In genomic region chr9:137150485-137151060, GRCh38 we compare ENCODE assay signal across 8 cellular contexts. TPM values are rescaled to one million over a fixed set of nuclear protein-coding genes. Genes with fewer than 3 reads are reported as not detected.
DNase-seq lines count a peak whose midpoint lies in the region; ATAC-seq and TF ChIP-seq lines count a peak whose summit lies in the region.

No MANE protein-coding gene starts in this region.

- intact Hi-C loops in activated T-helper 2 cell treated with anti-CD3 and anti-CD28 coated beads, Interferon-gamma antibody, Interleukin-2, Interleukin-4, amounts not matched to agents 10 μg/mL and 5 μg/mL and 100 μg/mL, durations not matched to agents 14 hours and 24 hours and 36 hours (cut with micrococcal nuclease): no loop called here

- no peaks in the 10 kb centered on the region for H3K9me3 Mint-ChIP-seq in activated T-helper 2 cell treated with anti-CD3 and anti-CD28 coated beads, Interferon-gamma antibody, Interleukin-2, Interleukin-4, amounts not matched to agents 10 μg/mL and 5 μg/mL and 100 μg/mL, durations not matched to agents 14 hours and 24 hours and 36 hours

- H3K4me3 Mint-ChIP-seq in activated T-helper 2 cell treated with anti-CD3 and anti-CD28 coated beads, Interferon-gamma antibody, Interleukin-2, Interleukin-4, amounts not matched to agents 10 μg/mL and 5 μg/mL and 100 μg/mL, durations not matched to agents 14 hours and 24 hours and 36 hours (ENCODE audit: low read depth): no peak overlapping the region

- ATAC-seq in GM21515 (IDR thresholded peaks at IDR 0.05; ENCODE audit: unreplicated experiment) (peak; percentile 42), GM19023 (IDR thresholded peaks at IDR 0.05; ENCODE audit: unreplicated experiment) (no peak)

- H3K36me3 Mint-ChIP-seq in activated T-helper 2 cell treated with anti-CD3 and anti-CD28 coated beads, Interferon-gamma antibody, Interleukin-2, Interleukin-4, amounts not matched to agents 10 μg/mL and 5 μg/mL and 100 μg/mL, durations not matched to agents 14 hours and 24 hours and 36 hours (ENCODE audit: low read depth): no peaks in the 10 kb centered on the region

- no peak for TF ChIP-seq CTCF in GM06990 (IDR thresholded peaks at IDR 0.05; ENCODE audit: insufficient read depth, low read length, poor library complexity, severe bottlenecking)
- TF ChIP-seq CTCF in foreskin fibroblast (IDR thresholded peaks at IDR 0.05; ENCODE audit: low read depth, low read length): no peak

- H3K36me3 ChIP-seq in GM06990 (ENCODE audit: control insufficient read depth, insufficient read depth, low read length): no peaks in the 10 kb centered on the region

- peaks cover 4% of the 10 kb centered on the region for H3K4me1 Mint-ChIP-seq in activated T-helper 2 cell treated with anti-CD3 and anti-CD28 coated beads, Interferon-gamma antibody, Interleukin-2, Interleukin-4, amounts not matched to agents 10 μg/mL and 5 μg/mL and 100 μg/mL, durations not matched to agents 14 hours and 24 hours and 36 hours (ENCODE audit: low read depth)

- no peaks in the 10 kb centered on the region for H3K27me3 ChIP-seq in GM06990 (replicated peaks; ENCODE audit: control insufficient read depth, insufficient read depth, low read length)

- H3K4me3 ChIP-seq in GM06990 (replicated peaks; ENCODE audit: low read depth, low read length): no peak overlapping the region
- H3K4me3 ChIP-seq in Jurkat, Clone E6-1 (ENCODE audit: low read length): no peak overlapping the region
- no peak overlapping the region for H3K4me3 ChIP-seq in foreskin fibroblast (ENCODE audit: low read depth in 1 of 2, low read length in 2 of 2)

- peak; percentile 81 for DNase-seq in GM06990 (ENCODE audit: extremely low read depth, insufficient read length)
- DNase-seq in Jurkat, Clone E6-1 (ENCODE audit: low read depth, low spot score): peak; percentile 61
- peak; percentile 83 for DNase-seq in SW480 (ENCODE audit: low spot score)
- peak; percentile 38 for DNase-seq in stimulated activated CD4-positive, alpha-beta T cell treated with anti-CD3 and anti-CD28 coated beads, Interleukin-12 subunit alpha, Interleukin-12 subunit beta, amount 100 ng/mL, for 4 hours
- no peak for DNase-seq in foreskin fibroblast
- no peak for DNase-seq in activated T-helper 2 cell treated with anti-CD3 and anti-CD28 coated beads, Interferon-gamma antibody, Interleukin-2, Interleukin-4, amounts not matched to agents 10 μg/mL and 5 μg/mL and 100 μg/mL, durations not matched to agents 14 hours and 24 hours and 36 hours (ENCODE audit: low spot score)

- peaks cover 7% of the 10 kb centered on the region for H3K27me3 Mint-ChIP-seq in activated T-helper 2 cell treated with anti-CD3 and anti-CD28 coated beads, Interferon-gamma antibody, Interleukin-2, Interleukin-4, amounts not matched to agents 10 μg/mL and 5 μg/mL and 100 μg/mL, durations not matched to agents 14 hours and 24 hours and 36 hours (ENCODE audit: low read depth)

- no peak overlapping the region for H3K27ac Mint-ChIP-seq in activated T-helper 2 cell treated with anti-CD3 and anti-CD28 coated beads, Interferon-gamma antibody, Interleukin-2, Interleukin-4, amounts not matched to agents 10 μg/mL and 5 μg/mL and 100 μg/mL, durations not matched to agents 14 hours and 24 hours and 36 hours

RNA-seq across cellular contexts. Expression of gene GRIN1, which starts 11.6 kb away (rescaled TPM):
- not detected for polyA plus RNA-seq in Jurkat, Clone E6-1 (2012; ENCODE audit: insufficient read depth, insufficient read length)
- 0.07 TPM in 1 of 2 replicates, not detected in the other for total RNA-seq in activated T-helper 2 cell treated with anti-CD3 and anti-CD28 coated beads, Interferon-gamma antibody, Interleukin-2, Interleukin-4, amounts not matched to agents 10 μg/mL and 5 μg/mL and 100 μg/mL, durations not matched to agents 14 hours and 24 hours and 36 hours

RNA-seq across cellular contexts. Expression of gene LRRC26, which starts 19.3 kb away (rescaled TPM):
- not detected for polyA plus RNA-seq in Jurkat, Clone E6-1 (2012; ENCODE audit: insufficient read depth, insufficient read length)
- 0.21 and 0.34 TPM in 2 replicates for total RNA-seq in activated T-helper 2 cell treated with anti-CD3 and anti-CD28 coated beads, Interferon-gamma antibody, Interleukin-2, Interleukin-4, amounts not matched to agents 10 μg/mL and 5 μg/mL and 100 μg/mL, durations not matched to agents 14 hours and 24 hours and 36 hours

RNA-seq across cellular contexts. Expression of gene TMEM210, which starts 21.3 kb away (rescaled TPM):
- not detected for polyA plus RNA-seq in Jurkat, Clone E6-1 (2012; ENCODE audit: insufficient read depth, insufficient read length)
- total RNA-seq in activated T-helper 2 cell treated with anti-CD3 and anti-CD28 coated beads, Interferon-gamma antibody, Interleukin-2, Interleukin-4, amounts not matched to agents 10 μg/mL and 5 μg/mL and 100 μg/mL, durations not matched to agents 14 hours and 24 hours and 36 hours: not detected in 2 replicates

RNA-seq across cellular contexts. Expression of gene DPP7, which starts 36.0 kb away (rescaled TPM):
- polyA plus RNA-seq in Jurkat, Clone E6-1 (2012; ENCODE audit: insufficient read depth, insufficient read length): 239 TPM
- 318 and 321 TPM in 2 replicates for total RNA-seq in activated T-helper 2 cell treated with anti-CD3 and anti-CD28 coated beads, Interferon-gamma antibody, Interleukin-2, Interleukin-4, amounts not matched to agents 10 μg/mL and 5 μg/mL and 100 μg/mL, durations not matched to agents 14 hours and 24 hours and 36 hours

RNA-seq across cellular contexts. Expression of gene ANAPC2, which starts 37.8 kb away (rescaled TPM):
- 63.8 TPM for polyA plus RNA-seq in Jurkat, Clone E6-1 (2012; ENCODE audit: insufficient read depth, insufficient read length)
- total RNA-seq in activated T-helper 2 cell treated with anti-CD3 and anti-CD28 coated beads, Interferon-gamma antibody, Interleukin-2, Interleukin-4, amounts not matched to agents 10 μg/mL and 5 μg/mL and 100 μg/mL, durations not matched to agents 14 hours and 24 hours and 36 hours: 52.3 and 58.5 TPM in 2 replicates

Comparison
In these comparisons a context has a peak if more than half of its experiments do, and no peak if none do; other contexts are left out.
1. DNase-seq: peak in GM06990 (single experiment), Jurkat, Clone E6-1 (single experiment), SW480 (single experiment) and stimulated activated CD4-positive, alpha-beta T cell treated with anti-CD3 and anti-CD28 coated beads, Interleukin-12 subunit alpha, Interleukin-12 subunit beta, amount 100 ng/mL, for 4 hours (single experiment); none in foreskin fibroblast (0 of 2) and activated T-helper 2 cell treated with anti-CD3 and anti-CD28 coated beads, Interferon-gamma antibody, Interleukin-2, Interleukin-4, amounts not matched to agents 10 μg/mL and 5 μg/mL and 100 μg/mL, durations not matched to agents 14 hours and 24 hours and 36 hours (single experiment).